ENCODE assay signal across 8 cellular contexts in the genomic region with DNA sequence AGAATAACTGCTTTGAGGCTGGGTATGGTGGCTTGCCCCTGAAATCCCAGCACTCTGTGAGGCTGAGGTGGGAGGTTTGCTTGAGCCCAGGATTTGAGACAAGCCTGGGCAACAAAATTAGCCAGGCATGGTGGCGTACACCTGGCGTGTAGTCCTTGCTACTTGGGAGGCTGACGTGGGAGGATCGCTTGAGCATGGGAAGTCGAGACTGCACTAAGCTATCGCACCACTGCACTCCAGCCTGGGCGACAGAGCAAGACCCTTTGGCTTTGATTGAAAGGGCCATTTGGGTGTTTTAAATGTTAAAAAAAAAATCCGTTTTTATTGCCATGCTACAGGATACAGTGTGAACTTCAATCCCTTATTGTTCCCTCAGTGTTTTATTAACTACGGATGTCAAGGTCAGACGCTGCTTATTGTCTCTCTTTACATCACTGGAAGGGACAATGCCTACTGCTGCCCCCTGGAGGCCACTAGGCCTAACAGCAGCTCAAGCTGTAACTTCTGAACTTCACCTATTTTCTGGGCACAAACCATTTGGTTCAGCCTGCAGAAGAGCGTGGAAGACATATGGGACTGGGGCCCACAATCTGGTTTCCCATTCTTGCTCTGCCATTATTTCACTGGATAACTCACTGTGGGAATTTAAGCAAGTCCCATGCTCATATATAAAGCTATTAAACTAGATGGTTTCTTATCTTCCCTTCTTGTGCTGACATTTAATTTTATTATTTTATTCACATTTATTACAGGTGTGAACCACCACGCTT. TPM values are rescaled to one million over a fixed set of nuclear protein-coding genes. Genes with fewer than 3 reads are reported as not detected.
DNase-seq lines count a peak whose midpoint lies in the region; ATAC-seq, FAIRE-seq and TF ChIP-seq lines count a peak whose summit lies in the region.

No MANE protein-coding gene starts in this region.

- no peaks in the 10 kb centered on the region for H3K27me3 ChIP-seq in WERI-Rb-1 (ENCODE audit: insufficient read depth, low read depth, severe bottlenecking)
- no peaks in the 10 kb centered on the region for H3K27me3 ChIP-seq in keratinocyte (ENCODE audit: control insufficient read depth, extremely low read depth, insufficient read depth, low read length)

- TF ChIP-seq CTCF in 22Rv1 (IDR thresholded peaks at IDR 0.05) (peak; percentile 95), GM13976 (IDR thresholded peaks at IDR 0.05; ENCODE audit: borderline replicate concordance, control extremely low read depth, extremely low read depth, insufficient read depth, missing control alignments) (peak; percentile 91), WERI-Rb-1 (IDR thresholded peaks at IDR 0.05; ENCODE audit: low read depth, low read length) (peak; percentile 86), keratinocyte (optimal IDR thresholded peaks at IDR 0.05 in 1 of 3, IDR thresholded peaks at IDR 0.05 in 1 of 3, conservative IDR thresholded peaks at IDR 0.05 in 1 of 3; ENCODE audit: extremely low read depth in 1 of 3, insufficient read depth in 2 of 3, low read length in 3 of 3) (peak; percentile 86 to 96 (median 92))

- H3K9me1 ChIP-seq in keratinocyte (ENCODE audit: control insufficient read depth, extremely low read depth, insufficient read depth, low read length) = no peaks in the 10 kb centered on the region

- no peaks in the 10 kb centered on the region for H4K20me1 ChIP-seq in keratinocyte (ENCODE audit: control insufficient read depth, extremely low read depth, insufficient read depth, low read length)

- in situ Hi-C loops in GM13976 (cut with MboI; ENCODE audit: low sequenced_read_pairs, unreplicated experiment) (loop anchor here (10.0 kb wide), 1 partner anchor 108 kb away; no protein-coding TSS in a partner anchor), T47D (cut with HindIII; ENCODE audit: low pct_unique_long_range_greater_than_20kb, low sequenced_read_pairs) (no loop called here)

- H3K4me1 ChIP-seq in keratinocyte (ENCODE audit: control insufficient read depth, extremely low read depth, insufficient read depth, low read length) = no peaks in the 10 kb centered on the region

- dilution Hi-C loops in keratinocyte (cut with MboI; ENCODE audit: extremely low pct_ligation_motif_present, low sequenced_read_pairs) = no loop called here

- H3K4me3 ChIP-seq in WERI-Rb-1 (ENCODE audit: low read depth, low read length) (no peak overlapping the region), keratinocyte (ENCODE audit: control insufficient read depth in 2 of 3, extremely low read depth in 1 of 3, insufficient read depth in 2 of 3, low read depth in 1 of 3, low read length in 3 of 3) (no peak overlapping the region)

- H2AFZ ChIP-seq in keratinocyte (ENCODE audit: control insufficient read depth, low read length) = no peak overlapping the region

- DNase-seq in GM13976 (ENCODE audit: low spot score) (peak; percentile 75), NCI-H2171 treated with DMSO at 0.1 percent for 48 hours (lab: John Stamatoyannopoulos, UW) (peak; percentile 90), WERI-Rb-1 (peak; percentile 59), T47D (ENCODE audit: low read depth in 1 of 2, low spot score in 1 of 2) (peak; percentile 47 to 71), keratinocyte (ENCODE audit: low read depth, low spot score) (peak; percentile 21)
- peak; percentile 53 to 55 for DNase-seq in stimulated activated CD4-positive, alpha-beta T cell treated with anti-CD3 and anti-CD28 coated beads, Interleukin-1b, Interleukin-23, amount 100 ng/mL, for 4 hours (ENCODE audit: low read depth in 2 of 2)

- H3K4me2 ChIP-seq in keratinocyte (ENCODE audit: control insufficient read depth, extremely low read depth, insufficient read depth, low read depth, low read length) = no peak overlapping the region

- no peak overlapping the region for H3K9ac ChIP-seq in keratinocyte (ENCODE audit: control insufficient read depth, extremely low read depth, insufficient read depth, low read length)

- H3K36me3 ChIP-seq in WERI-Rb-1 = no peaks in the 10 kb centered on the region
- H3K36me3 ChIP-seq in keratinocyte (ENCODE audit: control insufficient read depth in 2 of 2, extremely low read depth in 1 of 2, insufficient read depth in 2 of 2, low read length in 2 of 2) = no peaks in the 10 kb centered on the region

- FAIRE-seq in keratinocyte (lab: Jason Lieb, UNC) = peak; percentile 85

- no peaks in the 10 kb centered on the region for H3K9me3 ChIP-seq in WERI-Rb-1 (ENCODE audit: severe bottlenecking)
- no peaks in the 10 kb centered on the region for H3K9me3 ChIP-seq in keratinocyte (ENCODE audit: control insufficient read depth, low read depth, low read length)

- no peaks in the 10 kb centered on the region for H3K79me2 ChIP-seq in keratinocyte (ENCODE audit: control insufficient read depth, insufficient read depth, low read length)

- ATAC-seq in HG03571 (IDR thresholded peaks at IDR 0.05; ENCODE audit: unreplicated experiment) = no peak

- no peak overlapping the region for H3K27ac ChIP-seq in 22Rv1
- no peak overlapping the region for H3K27ac ChIP-seq in WERI-Rb-1
- H3K27ac ChIP-seq in keratinocyte (ENCODE audit: control insufficient read depth, insufficient read depth, low read length) = no peak overlapping the region

RNA-seq across cellular contexts. Expression of gene IREB2, which starts 15.3 kb away (rescaled TPM):
- 14.9 to 20.5 TPM (median 19.5 TPM) in 3 replicates for polyA plus RNA-seq in keratinocyte
- 9.0 TPM for polyA plus RNA-seq in keratinocyte (2011; ENCODE audit: low read depth)
- 8.0 and 17.0 TPM in 2 replicates for polyA plus RNA-seq in keratinocyte (2011; cell fraction: cytosol; rRNA removed)
- polyA plus RNA-seq in keratinocyte (2011; cell fraction: nucleus; rRNA removed) = 28.3 and 33.2 TPM in 2 replicates
- polyA plus RNA-seq in keratinocyte (2012; ENCODE audit: low replicate concordance) = 10.8 and 16.2 TPM in 2 replicates
- polyA minus RNA-seq in keratinocyte = 15.6 to 38.7 TPM (median 23.5 TPM) in 3 replicates
- 16.3 TPM for polyA minus RNA-seq in keratinocyte (2011; cell fraction: cytosol; rRNA and poly(A)+ RNA removed)
- polyA minus RNA-seq in keratinocyte (2011; cell fraction: nucleus; rRNA and poly(A)+ RNA removed) = 36.0 and 48.6 TPM in 2 replicates

Comparison
In these comparisons a context has a peak if more than half of its experiments do, and no peak if none do; other contexts are left out.
1. DNase-seq: peak in every context shown above with its lines; median percentile 90 in NCI-H2171 treated with DMSO at 0.1 percent for 48 hours; 75 in GM13976; 59 in WERI-Rb-1; 59 in T47D; 54 in stimulated activated CD4-positive, alpha-beta T cell treated with anti-CD3 and anti-CD28 coated beads, Interleukin-1b, Interleukin-23, amount 100 ng/mL, for 4 hours; 21 in keratinocyte.